In the genomic region with DNA sequence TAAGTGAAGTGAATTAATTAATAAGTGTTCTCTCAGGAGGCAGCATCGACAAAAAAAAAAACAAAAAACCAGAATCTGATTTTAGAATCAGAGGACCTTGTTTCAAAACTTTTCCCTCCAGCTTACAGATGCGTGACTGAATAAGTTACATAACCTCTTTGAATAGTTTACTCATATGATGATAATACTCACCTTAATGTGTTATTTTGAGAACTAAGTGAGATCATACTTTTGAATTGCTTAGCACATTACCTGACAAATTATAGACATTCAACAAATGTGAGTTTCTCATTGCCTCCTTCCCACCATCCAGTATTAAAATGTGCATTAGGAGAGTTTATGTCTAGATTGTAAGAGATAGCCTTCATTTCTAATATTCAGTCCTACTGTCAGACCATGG, we compare ENCODE assay signal across 26 cellular contexts.
"Had no signal": no experiment of that assay in that cellular context is flagged by ENCODE, and none has a peak within 500 bp of the region (broad histone marks: within the 10 kb centered on the region; RNA-seq: fewer than 3 reads in every experiment).

No MANE protein-coding gene starts in this region.

- DNase-seq: activated CD4-positive, alpha-beta memory T cell treated with anti-CD3 and anti-CD28 coated beads, Interleukin-2, amount 10 ng/mL, durations not matched to agents 7 days and 5 days; activated CD4-positive, alpha-beta T cell treated with anti-CD3 and anti-CD28 coated beads for 4 hours; activated CD4-positive, alpha-beta T cell treated with anti-CD3 and anti-CD28 coated beads, Interleukin-2, amount 10 ng/mL, durations not matched to agents 7 days and 5 days; activated CD4-positive, alpha-beta T cell treated with anti-CD3 and anti-CD28 coated beads, Interleukin-2, amount 50 U/mL, for 4 hours; activated CD4-positive, CD25-positive, alpha-beta regulatory T cell; activated CD4-positive, CD25-positive, alpha-beta regulatory T cell treated with anti-CD3 and anti-CD28 coated beads, Interleukin-2, amount 50 U/mL, for 72 hours; activated CD8-positive, alpha-beta memory T cell treated with anti-CD3 and anti-CD28 coated beads, Interleukin-2, amount 50 U/mL, for 48 hours; activated gamma-delta T cell; activated naive CD4-positive, alpha-beta T cell; activated naive CD4-positive, alpha-beta T cell treated with anti-CD3 and anti-CD28 coated beads, Interleukin-2, amount 10 ng/mL, durations not matched to agents 7 days and 5 days; activated naive CD8-positive, alpha-beta T cell treated with anti-CD3 and anti-CD28 coated beads, Interleukin-2, amount 10 ng/mL, durations not matched to agents 7 days and 5 days; activated T-cell treated with anti-CD3 and anti-CD28 coated beads for 4 hours; activated T-cell treated with anti-CD3 and anti-CD28 coated beads, Interleukin-2, amount 50 U/mL, for 24 hours; activated T-cell treated with anti-CD3 and anti-CD28 coated beads, Interleukin-2, amount 50 U/mL, for 72 hours; dorsolateral prefrontal cortex; effector memory CD4-positive, alpha-beta T cell; endodermal cell; erythroblast; foreskin keratinocyte; gastrocnemius medialis; T-helper 2 cell had no signal

- H3K4me3 ChIP-seq: ascending aorta, breast epithelium, coronary artery, dorsolateral prefrontal cortex, esophagus muscularis mucosa, gastrocnemius medialis had no signal

- H3K9me3 ChIP-seq: ascending aorta, breast epithelium, esophagus muscularis mucosa, gastrocnemius medialis had no signal

- H3K36me3 ChIP-seq: ascending aorta, breast epithelium, esophagus muscularis mucosa, gastrocnemius medialis had no signal

- H3K27ac ChIP-seq: ascending aorta, breast epithelium, coronary artery, dorsolateral prefrontal cortex, esophagus muscularis mucosa, foreskin keratinocyte, gastrocnemius medialis had no signal

- ATAC-seq: activated naive CD4-positive, alpha-beta T cell treated with anti-CD3 and anti-CD28 coated beads, Interleukin-2, amount 50 U/mL, for 72 hours; activated T-cell treated with anti-CD3 and anti-CD28 coated beads, Interleukin-2, amount 50 U/mL, for 72 hours; foreskin keratinocyte; gastrocnemius medialis had no signal

- H3K27me3 ChIP-seq: ascending aorta, breast epithelium, dorsolateral prefrontal cortex, esophagus muscularis mucosa, foreskin keratinocyte, gastrocnemius medialis had no signal

- H3K4me1 ChIP-seq: ascending aorta, breast epithelium, esophagus muscularis mucosa, foreskin keratinocyte, gastrocnemius medialis had no signal
